ENCODE assay signal across 15 cellular contexts in the genomic region with DNA sequence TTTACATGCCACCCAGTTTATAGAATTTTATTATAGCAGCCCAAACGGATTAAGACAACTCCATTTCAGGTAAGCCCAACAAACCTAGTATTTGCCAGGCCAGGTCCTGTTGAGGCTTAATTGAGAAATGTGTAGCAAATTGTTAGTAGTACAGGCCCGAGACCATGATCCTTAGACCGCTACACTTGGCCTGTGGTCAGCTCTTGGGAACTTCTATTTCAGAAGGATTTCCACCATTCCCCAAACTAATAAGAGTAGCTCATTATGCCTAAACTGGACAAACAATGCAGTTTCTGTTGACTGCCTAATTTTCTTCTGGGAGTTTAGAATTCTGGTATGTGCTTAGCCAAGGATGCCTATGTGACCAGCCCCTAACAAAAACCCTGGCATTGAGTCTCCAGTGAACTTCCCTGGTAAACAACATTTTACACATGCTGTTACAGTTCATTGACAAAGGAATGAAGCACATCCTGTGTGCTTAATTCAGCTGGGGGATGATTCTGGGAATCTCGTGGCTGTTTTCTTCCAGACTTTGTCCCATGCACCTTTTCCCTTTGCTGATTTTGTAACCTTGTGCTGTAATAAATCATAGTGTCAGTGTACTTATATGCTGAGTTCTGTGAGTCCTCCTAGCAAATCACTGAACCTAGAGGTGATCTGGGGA. TPM values are rescaled to one million over a fixed set of nuclear protein-coding genes. Genes with fewer than 3 reads are reported as not detected.
DNase-seq lines count a peak whose midpoint lies in the region; ATAC-seq and TF ChIP-seq lines count a peak whose summit lies in the region.
"Had no signal": no experiment of that assay in that cellular context is flagged by ENCODE, and none has a peak within 500 bp of the region (broad histone marks: within the 10 kb centered on the region; RNA-seq: fewer than 3 reads in every experiment).

No MANE protein-coding gene starts in this region.

- no peaks in the 10 kb centered on the region for H3K4me1 Mint-ChIP-seq in activated T-cell treated with anti-CD3 and anti-CD28 coated beads, Interleukin-2, amount 50 U/mL, for 24 hours (ENCODE audit: low read depth)
- H3K4me1 Mint-ChIP-seq: stimulated activated memory B cell treated with anti-CD40 and anti-IgM and Interleukin-4, amounts not matched to agents 10 μg/mL and 1 μg/mL and 100 μg/mL, for 72 hours had no signal

- H3K9ac ChIP-seq in parathyroid adenoma: no peak overlapping the region

- peak overlapping the region; percentile 28 for H3K4me2 ChIP-seq in parathyroid adenoma (ENCODE audit: low read length)

- H3K36me3 ChIP-seq in left ventricle myocardium inferior (no peaks in the 10 kb centered on the region), heart right ventricle (no peaks in the 10 kb centered on the region), gastroesophageal sphincter (no peaks in the 10 kb centered on the region), parathyroid adenoma (ENCODE audit: control insufficient read depth, insufficient read depth, low read length) (no peaks in the 10 kb centered on the region)
- H3K36me3 ChIP-seq: pancreas had no signal

- no peak for DNase-seq in left ventricle myocardium inferior
- no peak for DNase-seq in heart right ventricle
- DNase-seq in AML-193 (lab: John Stamatoyannopoulos, UW): no peak
- no peak for DNase-seq in activated T-cell treated with anti-CD3 and anti-CD28 coated beads, Interleukin-2, amount 50 U/mL, for 24 hours
- no peak for DNase-seq in NCI-H748 (lab: John Stamatoyannopoulos, UW; ENCODE audit: unreplicated experiment)
- DNase-seq: activated CD4-positive, alpha-beta T cell treated with anti-CD3 and anti-CD28 coated beads, Interleukin-2, amount 10 ng/mL, durations not matched to agents 7 days and 5 days; activated naive CD4-positive, alpha-beta T cell treated with Interleukin-2 at 50 U/mL for 16 hours; CD8-positive, alpha-beta T cell; NCI-H146; pancreas; trophoblast cell had no signal

- H3K4me3 ChIP-seq in left ventricle myocardium inferior (no peak overlapping the region), heart right ventricle (no peak overlapping the region), gastroesophageal sphincter (no peak overlapping the region), parathyroid adenoma (ENCODE audit: low read depth, low read length) (no peak overlapping the region)
- H3K4me3 ChIP-seq: pancreas had no signal

- no peaks in the 10 kb centered on the region for H3K79me2 ChIP-seq in parathyroid adenoma

- H3K27ac ChIP-seq in left ventricle myocardium inferior (replicated peaks): peak overlapping the region; percentile 30
- H3K27ac ChIP-seq in heart right ventricle: no peak overlapping the region
- H3K27ac ChIP-seq in gastroesophageal sphincter: peak overlapping the region in 3 of 4 donors; percentile 60 to 69 (median 65)
- peak overlapping the region; percentile 9 for H3K27ac ChIP-seq in parathyroid adenoma
- H3K27ac ChIP-seq: pancreas had no signal

- peaks cover 10% of the 10 kb centered on the region for H3K27me3 Mint-ChIP-seq in activated T-cell treated with anti-CD3 and anti-CD28 coated beads, Interleukin-2, amount 50 U/mL, for 24 hours
- H3K27me3 Mint-ChIP-seq: stimulated activated memory B cell treated with anti-CD40 and anti-IgM and Interleukin-4, amounts not matched to agents 10 μg/mL and 1 μg/mL and 100 μg/mL, for 72 hours had no signal

- H3K4me3 Mint-ChIP-seq in activated T-cell treated with anti-CD3 and anti-CD28 coated beads, Interleukin-2, amount 50 U/mL, for 24 hours: no peak overlapping the region
- H3K4me3 Mint-ChIP-seq: activated CD4-positive, alpha-beta T cell treated with anti-CD3 and anti-CD28 coated beads, Interleukin-2, amount 10 ng/mL, durations not matched to agents 7 days and 5 days; CD8-positive, alpha-beta T cell; stimulated activated memory B cell treated with anti-CD40 and anti-IgM and Interleukin-4, amounts not matched to agents 10 μg/mL and 1 μg/mL and 100 μg/mL, for 72 hours had no signal

- TF ChIP-seq EP300 in gastroesophageal sphincter (IDR thresholded peaks at IDR 0.05): no peak

- TF ChIP-seq CTCF in left ventricle myocardium inferior (IDR thresholded peaks at IDR 0.05; ENCODE audit: borderline replicate concordance) (no peak), heart right ventricle (IDR thresholded peaks at IDR 0.05) (no peak), gastroesophageal sphincter (IDR thresholded peaks at IDR 0.05) (no peak), parathyroid adenoma (IDR thresholded peaks at IDR 0.05) (no peak)

- H3K4me1 ChIP-seq in left ventricle myocardium inferior: peaks cover 23% of the 10 kb centered on the region
- H3K4me1 ChIP-seq in heart right ventricle: peaks cover 1 to 47% (median 7%) of the 10 kb centered on the region in 9 donors
- peaks cover 0 to 40% (median 16%) of the 10 kb centered on the region in 3 donors for H3K4me1 ChIP-seq in gastroesophageal sphincter
- H3K4me1 ChIP-seq in parathyroid adenoma: peaks cover 19% of the 10 kb centered on the region
- H3K4me1 ChIP-seq: pancreas had no signal

- WGBS in heart right ventricle, 2 donors: 77 to 83% methylated on average over 4 of the region's 4 CpGs
- 48 to 62% methylated on average over 4 of the region's 4 CpGs for WGBS in gastroesophageal sphincter (ENCODE audit: low coverage in 1 of 2), 2 donors

- H3K36me3 Mint-ChIP-seq in activated T-cell treated with anti-CD3 and anti-CD28 coated beads, Interleukin-2, amount 50 U/mL, for 24 hours (ENCODE audit: low read depth): no peaks in the 10 kb centered on the region
- H3K36me3 Mint-ChIP-seq: CD8-positive, alpha-beta T cell; stimulated activated memory B cell treated with anti-CD40 and anti-IgM and Interleukin-4, amounts not matched to agents 10 μg/mL and 1 μg/mL and 100 μg/mL, for 72 hours had no signal

- no peaks in the 10 kb centered on the region for H3K9me3 Mint-ChIP-seq in activated T-cell treated with anti-CD3 and anti-CD28 coated beads, Interleukin-2, amount 50 U/mL, for 24 hours
- H3K9me3 Mint-ChIP-seq: activated CD4-positive, alpha-beta T cell treated with anti-CD3 and anti-CD28 coated beads, Interleukin-2, amount 10 ng/mL, durations not matched to agents 7 days and 5 days; CD8-positive, alpha-beta T cell; stimulated activated memory B cell treated with anti-CD40 and anti-IgM and Interleukin-4, amounts not matched to agents 10 μg/mL and 1 μg/mL and 100 μg/mL, for 72 hours had no signal

- no peak overlapping the region for H3K27ac Mint-ChIP-seq in activated T-cell treated with anti-CD3 and anti-CD28 coated beads, Interleukin-2, amount 50 U/mL, for 24 hours
- H3K27ac Mint-ChIP-seq: activated CD4-positive, alpha-beta T cell treated with anti-CD3 and anti-CD28 coated beads, Interleukin-2, amount 10 ng/mL, durations not matched to agents 7 days and 5 days; CD8-positive, alpha-beta T cell; stimulated activated memory B cell treated with anti-CD40 and anti-IgM and Interleukin-4, amounts not matched to agents 10 μg/mL and 1 μg/mL and 100 μg/mL, for 72 hours had no signal

- no peak overlapping the region for H2AFZ ChIP-seq in parathyroid adenoma

- H3K9me3 ChIP-seq in left ventricle myocardium inferior (replicated peaks) (no peaks in the 10 kb centered on the region), heart right ventricle (no peaks in the 10 kb centered on the region), gastroesophageal sphincter (no peaks in the 10 kb centered on the region), parathyroid adenoma (ENCODE audit: control insufficient read depth, low read length) (no peaks in the 10 kb centered on the region)
- H3K9me3 ChIP-seq: pancreas had no signal

- TF ChIP-seq POLR2A in gastroesophageal sphincter (IDR thresholded peaks at IDR 0.05): no peak

- H3K27me3 ChIP-seq in left ventricle myocardium inferior (ENCODE audit: low read depth) (no peaks in the 10 kb centered on the region), heart right ventricle (no peaks in the 10 kb centered on the region), gastroesophageal sphincter (no peaks in the 10 kb centered on the region), parathyroid adenoma (ENCODE audit: control insufficient read depth, insufficient read depth, low read length) (no peaks in the 10 kb centered on the region)
- H3K27me3 ChIP-seq: pancreas had no signal

- intact Hi-C loops in left ventricle myocardium inferior (cut with micrococcal nuclease): no loop called here
- intact Hi-C loops in heart right ventricle (cut with DNase I): no loop called here

- ATAC-seq in heart right ventricle: no peak
- ATAC-seq in gastroesophageal sphincter: peak; percentile 59
- ATAC-seq in HG02981 (IDR thresholded peaks at IDR 0.05; ENCODE audit: unreplicated experiment): no peak
- ATAC-seq: CD8-positive, alpha-beta T cell; pancreas; stimulated activated memory B cell treated with anti-CD40 and anti-IgM and Interleukin-4, amounts not matched to agents 10 μg/mL and 1 μg/mL and 100 μg/mL, for 72 hours had no signal

RNA-seq across cellular contexts. Expression of a gene that starts 5.6 kb away (rescaled TPM):
- 744 TPM for total RNA-seq in left ventricle myocardium inferior
- 100 to 1,000 TPM; 208 to 990 (median 601) TPM for total RNA-seq in heart right ventricle
- 1,000 to 10,000 TPM; 1,059 to 1,234 TPM for polyA plus RNA-seq in heart right ventricle
- 1,000 to 10,000 TPM in 3 of 4 donors, 100 to 1,000 TPM in 1; 690 to 3,141 (median 1,517) TPM for total RNA-seq in gastroesophageal sphincter
- total RNA-seq: activated CD4-positive, alpha-beta T cell treated with anti-CD3 and anti-CD28 coated beads, Interleukin-2, amount 10 ng/mL, durations not matched to agents 7 days and 5 days; CD8-positive, alpha-beta T cell had no signal

Comparison
In these comparisons a context has a peak if more than half of its experiments do, and no peak if none do; other contexts are left out.
1. H3K27ac ChIP-seq: peak in left ventricle myocardium inferior (single experiment), gastroesophageal sphincter (3 of 4) and parathyroid adenoma (single experiment); none in heart right ventricle (0 of 10).